In genomic region chr2:73964223-73964622, GRCh38 we compare ENCODE assay signal across 20 cellular contexts. TPM values are rescaled to one million over a fixed set of nuclear protein-coding genes. Genes with fewer than 3 reads are reported as not detected.
DNase-seq lines count a peak whose midpoint lies in the region; ATAC-seq and TF ChIP-seq lines count a peak whose summit lies in the region.
"Had no signal": no experiment of that assay in that cellular context is flagged by ENCODE, and none has a peak within 500 bp of the region (broad histone marks: within the 10 kb centered on the region; RNA-seq: fewer than 3 reads in every experiment).

No MANE protein-coding gene starts in this region.

- DNase-seq in stimulated activated naive CD8-positive, alpha-beta T cell treated with anti-CD3 and anti-CD28 coated beads, Interleukin-15, Interleukin-2, amounts not matched to agents 100 U/mL and 50 U/mL, for 24 hours: no peak
- no peak for DNase-seq in activated naive CD8-positive, alpha-beta T cell treated with anti-CD3 and anti-CD28 coated beads for 36 hours
- no peak for DNase-seq in tibial artery
- DNase-seq in ecto neural progenitor cell (ENCODE audit: low spot score): no peak
- DNase-seq: amygdala, DMS79 treated with DMSO at 0.1 percent for 48 hours, immature natural killer cell, left ventricle myocardium superior, MM.1S, NCI-H1436 treated with DMSO at 0.1 percent for 48 hours, NCI-H524 treated with DMSO at 0.1 percent for 48 hours, psoas muscle, T1000 had no signal

- intact Hi-C loops in tibial artery (cut with DNase I; ENCODE audit: low total_unique reads): no loop called here

- no peak for TF ChIP-seq CTCF in tibial artery (IDR thresholded peaks at IDR 0.05)

- no peaks in the 10 kb centered on the region for H3K4me1 ChIP-seq in tibial artery
- H3K4me1 ChIP-seq: psoas muscle had no signal

- ATAC-seq in stimulated activated naive CD8-positive, alpha-beta T cell treated with anti-CD3 and anti-CD28 coated beads, Interleukin-15, Interleukin-2, amounts not matched to agents 100 U/mL and 50 U/mL, for 24 hours: no peak
- ATAC-seq in HG02852 (IDR thresholded peaks at IDR 0.05; ENCODE audit: unreplicated experiment) (peak; percentile 6), GM18858 (IDR thresholded peaks at IDR 0.05; ENCODE audit: unreplicated experiment) (no peak)
- ATAC-seq: left ventricle myocardium superior, psoas muscle had no signal

- H3K27me3 Mint-ChIP-seq in stimulated activated naive CD8-positive, alpha-beta T cell treated with anti-CD3 and anti-CD28 coated beads, Interleukin-15, Interleukin-2, amounts not matched to agents 100 ng/mL and 50 ng/mL, for 24 hours: no peaks in the 10 kb centered on the region
- no peaks in the 10 kb centered on the region for H3K27me3 Mint-ChIP-seq in activated naive CD8-positive, alpha-beta T cell treated with anti-CD3 and anti-CD28 coated beads for 36 hours
- H3K27me3 Mint-ChIP-seq: IgD-negative memory B cell had no signal

- peak overlapping the region; percentile 79 for H3K27ac Mint-ChIP-seq in stimulated activated naive CD8-positive, alpha-beta T cell treated with anti-CD3 and anti-CD28 coated beads, Interleukin-15, Interleukin-2, amounts not matched to agents 100 ng/mL and 50 ng/mL, for 24 hours
- H3K27ac Mint-ChIP-seq in activated naive CD8-positive, alpha-beta T cell treated with anti-CD3 and anti-CD28 coated beads for 36 hours: peak overlapping the region; percentile 77

- no peaks in the 10 kb centered on the region for H3K9me3 ChIP-seq in tibial artery
- H3K9me3 ChIP-seq: psoas muscle had no signal

- H3K4me1 Mint-ChIP-seq in stimulated activated naive CD8-positive, alpha-beta T cell treated with anti-CD3 and anti-CD28 coated beads, Interleukin-15, Interleukin-2, amounts not matched to agents 100 ng/mL and 50 ng/mL, for 24 hours (ENCODE audit: low read depth): peaks cover 41% of the 10 kb centered on the region
- peaks cover 39% of the 10 kb centered on the region for H3K4me1 Mint-ChIP-seq in activated naive CD8-positive, alpha-beta T cell treated with anti-CD3 and anti-CD28 coated beads for 36 hours

- H3K9me3 Mint-ChIP-seq in stimulated activated naive CD8-positive, alpha-beta T cell treated with anti-CD3 and anti-CD28 coated beads, Interleukin-15, Interleukin-2, amounts not matched to agents 100 ng/mL and 50 ng/mL, for 24 hours: no peaks in the 10 kb centered on the region
- peaks cover 11% of the 10 kb centered on the region for H3K9me3 Mint-ChIP-seq in activated naive CD8-positive, alpha-beta T cell treated with anti-CD3 and anti-CD28 coated beads for 36 hours
- H3K9me3 Mint-ChIP-seq: immature natural killer cell had no signal

- H3K27ac ChIP-seq in tibial artery: no peak overlapping the region
- H3K27ac ChIP-seq: cardiac muscle cell, epithelial cell of prostate, psoas muscle, SK-N-MC had no signal

- peaks cover 8 to 20% (median 10%) of the 10 kb centered on the region in 3 donors for H3K36me3 ChIP-seq in tibial artery

- H3K4me3 Mint-ChIP-seq in stimulated activated naive CD8-positive, alpha-beta T cell treated with anti-CD3 and anti-CD28 coated beads, Interleukin-15, Interleukin-2, amounts not matched to agents 100 ng/mL and 50 ng/mL, for 24 hours: peak overlapping the region; percentile 14
- no peak overlapping the region for H3K4me3 Mint-ChIP-seq in activated naive CD8-positive, alpha-beta T cell treated with anti-CD3 and anti-CD28 coated beads for 36 hours

- H3K4me3 ChIP-seq in tibial artery: no peak overlapping the region
- H3K4me3 ChIP-seq: cardiac muscle cell, psoas muscle, SK-N-MC had no signal

- H3K36me3 Mint-ChIP-seq in stimulated activated naive CD8-positive, alpha-beta T cell treated with anti-CD3 and anti-CD28 coated beads, Interleukin-15, Interleukin-2, amounts not matched to agents 100 ng/mL and 50 ng/mL, for 24 hours (ENCODE audit: low read depth): peaks cover 15% of the 10 kb centered on the region
- H3K36me3 Mint-ChIP-seq in activated naive CD8-positive, alpha-beta T cell treated with anti-CD3 and anti-CD28 coated beads for 36 hours: peaks cover 25% of the 10 kb centered on the region

- H3K27me3 ChIP-seq in tibial artery: no peaks in the 10 kb centered on the region
- H3K27me3 ChIP-seq: cardiac muscle cell had no signal

RNA-seq across cellular contexts. Expression of gene TET3, which starts 20.5 kb away (rescaled TPM):
- total RNA-seq in activated naive CD8-positive, alpha-beta T cell treated with anti-CD3 and anti-CD28 coated beads for 36 hours: 10 to 100 TPM; 14.8 TPM

RNA-seq across cellular contexts. Expression of gene DGUOK, which starts 37.5 kb away (rescaled TPM):
- 10 to 100 TPM; 96.8 to 97.1 TPM for total RNA-seq in activated naive CD8-positive, alpha-beta T cell treated with anti-CD3 and anti-CD28 coated beads for 36 hours
